ENCODE assay signal across 1 cellular context in the genomic region with DNA sequence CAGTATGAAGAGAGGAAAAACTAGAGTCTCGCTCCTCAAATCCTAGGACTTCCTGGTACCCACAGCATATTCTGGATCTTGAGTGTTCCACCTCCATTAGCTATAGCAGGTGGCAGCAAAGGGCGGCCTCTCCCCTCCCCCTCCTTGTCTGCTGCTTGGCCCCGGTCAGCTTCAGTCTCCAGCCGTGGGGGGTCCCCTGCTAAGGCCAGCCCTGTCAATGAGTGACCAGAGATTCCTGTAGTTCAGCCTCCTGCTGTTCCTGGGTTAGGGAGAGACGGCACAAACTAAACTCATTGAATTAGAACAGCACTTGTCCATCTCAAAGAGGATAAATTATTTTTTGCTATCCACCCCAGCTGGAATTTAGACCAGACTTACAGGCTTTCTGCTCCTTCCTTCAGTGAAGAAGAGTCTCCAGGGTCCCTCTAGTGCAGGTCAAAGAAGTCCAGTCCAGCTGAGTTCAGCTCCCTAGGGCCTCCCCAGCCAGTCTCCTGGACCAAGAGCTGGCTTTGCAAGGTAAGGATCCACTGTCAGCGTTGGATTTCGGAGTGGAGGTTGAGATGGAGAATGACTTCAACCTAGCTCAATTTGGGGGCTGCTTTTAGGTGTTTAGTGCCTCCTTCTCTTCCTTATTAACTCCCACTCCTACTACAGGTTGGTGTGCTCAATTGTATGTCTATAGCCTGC.
A peak's percentile ranks its signal among the peaks of the same experiment; 100 is the strongest.
TF ChIP-seq lines count a peak whose summit lies in the region.

No MANE protein-coding gene starts in this region.

TF ChIP-seq in HepG2, 621 proteins besides CTCF, POLR2A, EP300 and RAD21 (continued from another document):
- TF ChIP-seq, protein P1, sequence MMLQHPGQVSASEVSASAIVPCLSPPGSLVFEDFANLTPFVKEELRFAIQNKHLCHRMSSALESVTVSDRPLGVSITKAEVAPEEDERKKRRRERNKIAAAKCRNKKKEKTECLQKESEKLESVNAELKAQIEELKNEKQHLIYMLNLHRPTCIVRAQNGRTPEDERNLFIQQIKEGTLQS (CRISPR knock-in tag; IDR thresholded peaks at IDR 0.05): no peak
- TF ChIP-seq SIX1 (CRISPR knock-in tag; IDR thresholded peaks at IDR 0.05; ENCODE audit: borderline replicate concordance): no peak
- TF ChIP-seq, protein P2, sequence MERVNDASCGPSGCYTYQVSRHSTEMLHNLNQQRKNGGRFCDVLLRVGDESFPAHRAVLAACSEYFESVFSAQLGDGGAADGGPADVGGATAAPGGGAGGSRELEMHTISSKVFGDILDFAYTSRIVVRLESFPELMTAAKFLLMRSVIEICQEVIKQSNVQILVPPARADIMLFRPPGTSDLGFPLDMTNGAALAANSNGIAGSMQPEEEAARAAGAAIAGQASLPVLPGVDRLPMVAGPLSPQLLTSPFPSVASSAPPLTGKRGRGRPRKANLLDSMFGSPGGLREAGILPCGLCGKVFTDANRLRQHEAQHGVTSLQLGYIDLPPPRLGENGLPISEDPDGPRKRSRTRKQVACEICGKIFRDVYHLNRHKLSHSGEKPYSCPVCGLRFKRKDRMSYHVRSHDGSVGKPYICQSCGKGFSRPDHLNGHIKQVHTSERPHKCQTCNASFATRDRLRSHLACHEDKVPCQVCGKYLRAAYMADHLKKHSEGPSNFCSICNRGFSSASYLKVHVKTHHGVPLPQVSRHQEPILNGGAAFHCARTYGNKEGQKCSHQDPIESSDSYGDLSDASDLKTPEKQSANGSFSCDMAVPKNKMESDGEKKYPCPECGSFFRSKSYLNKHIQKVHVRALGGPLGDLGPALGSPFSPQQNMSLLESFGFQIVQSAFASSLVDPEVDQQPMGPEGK (CRISPR knock-in tag; IDR thresholded peaks at IDR 0.05): peak; percentile 74
- TF ChIP-seq, protein P3, sequence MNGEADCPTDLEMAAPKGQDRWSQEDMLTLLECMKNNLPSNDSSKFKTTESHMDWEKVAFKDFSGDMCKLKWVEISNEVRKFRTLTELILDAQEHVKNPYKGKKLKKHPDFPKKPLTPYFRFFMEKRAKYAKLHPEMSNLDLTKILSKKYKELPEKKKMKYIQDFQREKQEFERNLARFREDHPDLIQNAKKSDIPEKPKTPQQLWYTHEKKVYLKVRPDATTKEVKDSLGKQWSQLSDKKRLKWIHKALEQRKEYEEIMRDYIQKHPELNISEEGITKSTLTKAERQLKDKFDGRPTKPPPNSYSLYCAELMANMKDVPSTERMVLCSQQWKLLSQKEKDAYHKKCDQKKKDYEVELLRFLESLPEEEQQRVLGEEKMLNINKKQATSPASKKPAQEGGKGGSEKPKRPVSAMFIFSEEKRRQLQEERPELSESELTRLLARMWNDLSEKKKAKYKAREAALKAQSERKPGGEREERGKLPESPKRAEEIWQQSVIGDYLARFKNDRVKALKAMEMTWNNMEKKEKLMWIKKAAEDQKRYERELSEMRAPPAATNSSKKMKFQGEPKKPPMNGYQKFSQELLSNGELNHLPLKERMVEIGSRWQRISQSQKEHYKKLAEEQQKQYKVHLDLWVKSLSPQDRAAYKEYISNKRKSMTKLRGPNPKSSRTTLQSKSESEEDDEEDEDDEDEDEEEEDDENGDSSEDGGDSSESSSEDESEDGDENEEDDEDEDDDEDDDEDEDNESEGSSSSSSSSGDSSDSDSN (CRISPR knock-in tag; IDR thresholded peaks at IDR 0.05): no peak
- no peak for TF ChIP-seq MED8 (CRISPR knock-in tag; IDR thresholded peaks at IDR 0.05; ENCODE audit: insufficient replicate concordance)
- TF ChIP-seq ZNF768 (CRISPR knock-in tag; IDR thresholded peaks at IDR 0.05): peak; percentile 76
- TF ChIP-seq THAP11 (CRISPR knock-in tag; IDR thresholded peaks at IDR 0.05): no peak
